ENCODE assay signal across 13 cellular contexts in genomic region chr3:113560265-113560664, GRCh38. TPM values are rescaled to one million over a fixed set of nuclear protein-coding genes. Genes with fewer than 3 reads are reported as not detected.
"Had no signal": no experiment of that assay in that cellular context is flagged by ENCODE, and none has a peak within 500 bp of the region (broad histone marks: within the 10 kb centered on the region; RNA-seq: fewer than 3 reads in every experiment).

No MANE protein-coding gene starts in this region.

- DNase-seq: activated CD4-positive, CD25-positive, alpha-beta regulatory T cell; activated effector memory CD4-positive, alpha-beta T cell treated with anti-CD3 and anti-CD28 coated beads, Interleukin-2, amount 50 U/mL, for 16 hours; activated T-cell treated with anti-CD3 and anti-CD28 coated beads, Interleukin-2, amount 50 U/mL, for 1 hour; brain microvascular endothelial cell; esophagus squamous epithelium; foreskin fibroblast; substantia nigra had no signal

- H3K27me3 Mint-ChIP-seq: activated naive CD8-positive, alpha-beta T cell had no signal

- H3K9me3 ChIP-seq: esophagus squamous epithelium, neutrophil, right atrium auricular region had no signal

- ATAC-seq: left lobe of liver had no signal

- H3K4me1 ChIP-seq: esophagus squamous epithelium, right atrium auricular region had no signal

- H3K36me3 ChIP-seq: brain microvascular endothelial cell, esophagus squamous epithelium, neutrophil, right atrium auricular region had no signal

- H3K4me3 Mint-ChIP-seq: activated naive CD8-positive, alpha-beta T cell had no signal

- H3K4me3 ChIP-seq: esophagus squamous epithelium, right atrium auricular region, smooth muscle cell had no signal

RNA-seq across cellular contexts. Expression of gene SIDT1, which starts 27.9 kb away (rescaled TPM):
- total RNA-seq: dermis blood vessel endothelial cell, smooth muscle cell had no signal
- polyA plus RNA-seq: smooth muscle cell had no signal
